12 cellular contexts compared by ENCODE assay signal in genomic region chr3:146277953-146278631, GRCh38. TPM values are rescaled to one million over a fixed set of nuclear protein-coding genes. Genes with fewer than 3 reads are reported as not detected.
DNase-seq lines count a peak whose midpoint lies in the region; ATAC-seq and TF ChIP-seq lines count a peak whose summit lies in the region.
"Had no signal": no experiment of that assay in that cellular context is flagged by ENCODE, and none has a peak within 500 bp of the region (broad histone marks: within the 10 kb centered on the region; RNA-seq: fewer than 3 reads in every experiment).

No MANE protein-coding gene starts in this region.

- DNase-seq in AG10803 (ENCODE audit: low read depth) (peak; percentile 98), ascending aorta (ENCODE audit: low spot score in 2 of 2) (peak in 1 of 2 donors; percentile 66), fibroblast of villous mesenchyme (ENCODE audit: low read depth) (peak; percentile 93), pulmonary artery endothelial cell (ENCODE audit: low read depth, low spot score) (peak; percentile 97), iPS-NIHi11 (ENCODE audit: low spot score) (no peak), NCI-H2081 treated with DMSO at 0.1 percent for 48 hours (lab: John Stamatoyannopoulos, UW) (no peak)
- no peak for DNase-seq in NK-92 treated with Interleukin-12 subunit alpha and Interleukin-12 subunit beta, amount 100 ng/mL, for 24 hours (lab: John Stamatoyannopoulos, UW)
- DNase-seq: activated effector memory CD4-positive, alpha-beta T cell treated with anti-CD3 and anti-CD28 coated beads, Interleukin-2, amount 50 U/mL, for 16 hours; C1 segment of cervical spinal cord; endodermal cell; NCI-H1930 had no signal

- no peaks in the 10 kb centered on the region for H3K9me3 ChIP-seq in ascending aorta

- intact Hi-C loops in ascending aorta (cut with DNase I): loop anchor here (2.0 to 5.0 kb wide), 2 partner anchors 31 to 36 kb away; no protein-coding TSS in a partner anchor

- peaks cover 9 to 58% of the 10 kb centered on the region in 2 donors for H3K4me1 ChIP-seq in ascending aorta

- H3K27me3 ChIP-seq in ascending aorta: no peaks in the 10 kb centered on the region

- no peak for TF ChIP-seq CTCF in AG10803 (conservative IDR thresholded peaks at IDR 0.05; ENCODE audit: low read length)
- TF ChIP-seq CTCF in ascending aorta (IDR thresholded peaks at IDR 0.05): no peak
- TF ChIP-seq CTCF in fibroblast of villous mesenchyme (IDR thresholded peaks at IDR 0.05; ENCODE audit: insufficient read depth, low read depth, low read length): no peak

- no peak for ATAC-seq in HG03342 (IDR thresholded peaks at IDR 0.05; ENCODE audit: unreplicated experiment)

- no peaks in the 10 kb centered on the region for H3K36me3 ChIP-seq in ascending aorta

- H3K4me3 ChIP-seq in AG10803 (ENCODE audit: low read length) (no peak overlapping the region), ascending aorta (no peak overlapping the region), fibroblast of villous mesenchyme (ENCODE audit: low read depth, low read length) (no peak overlapping the region)

- H3K27ac ChIP-seq in ascending aorta: peak overlapping the region; percentile 78 to 82

RNA-seq across cellular contexts. Expression of gene PLSCR4, which starts 27.2 kb away (rescaled TPM):
- 87.2 TPM for total RNA-seq in ascending aorta
- 13.5 and 22.9 TPM in 2 replicates for total RNA-seq in fibroblast of villous mesenchyme
- 89.9 and 102 TPM in 2 replicates for total RNA-seq in pulmonary artery endothelial cell

Comparison
In these comparisons a context has a peak if more than half of its experiments do, and no peak if none do; other contexts are left out.
1. DNase-seq: peak in AG10803 (single experiment), fibroblast of villous mesenchyme (single experiment) and pulmonary artery endothelial cell (single experiment); none in iPS-NIHi11 (single experiment), NCI-H2081 treated with DMSO at 0.1 percent for 48 hours (single experiment) and NK-92 treated with Interleukin-12 subunit alpha and Interleukin-12 subunit beta, amount 100 ng/mL, for 24 hours (single experiment).